21 cellular contexts compared by ENCODE assay signal in genomic region chr16:49839462-49839825, GRCh38. TPM values are rescaled to one million over a fixed set of nuclear protein-coding genes. Genes with fewer than 3 reads are reported as not detected.
DNase-seq lines count a peak whose midpoint lies in the region; TF ChIP-seq lines count a peak whose summit lies in the region.
"Had no signal": no experiment of that assay in that cellular context is flagged by ENCODE, and none has a peak within 500 bp of the region (broad histone marks: within the 10 kb centered on the region; RNA-seq: fewer than 3 reads in every experiment).

No MANE protein-coding gene starts in this region.

- H3K27me3 Mint-ChIP-seq in mesothelial cell of epicardium (ENCODE audit: low read depth), result no peaks in the 10 kb centered on the region
- H3K27me3 Mint-ChIP-seq in activated naive CD8-positive, alpha-beta T cell treated with anti-CD3 and anti-CD28 coated beads for 36 hours, result peaks cover 33% of the 10 kb centered on the region

- H3K4me3 ChIP-seq in tibial nerve, result no peak overlapping the region

- no peaks in the 10 kb centered on the region for H3K9me3 Mint-ChIP-seq in mesothelial cell of epicardium
- H3K9me3 Mint-ChIP-seq in activated naive CD8-positive, alpha-beta T cell treated with anti-CD3 and anti-CD28 coated beads for 36 hours, result no peaks in the 10 kb centered on the region
- H3K9me3 Mint-ChIP-seq: activated naive CD8-positive, alpha-beta T cell treated with anti-CD3 and anti-CD28 coated beads, Interleukin-2, amount 10 ng/mL, durations not matched to agents 7 days and 5 days had no signal

- peaks cover 0 to 68% (median 24%) of the 10 kb centered on the region in 4 donors for H3K4me1 ChIP-seq in tibial nerve

- TF ChIP-seq CTCF in mesothelial cell of epicardium (IDR thresholded peaks at IDR 0.05; ENCODE audit: unreplicated experiment) (no peak), tibial nerve (IDR thresholded peaks at IDR 0.05) (no peak)

- TF ChIP-seq EP300 in tibial nerve (IDR thresholded peaks at IDR 0.05), result no peak

- no peaks in the 10 kb centered on the region for H3K36me3 ChIP-seq in tibial nerve
- H3K36me3 ChIP-seq: ovary had no signal

- H3K9me3 ChIP-seq in tibial nerve, result no peaks in the 10 kb centered on the region
- H3K9me3 ChIP-seq: ovary had no signal

- 68 to 84% methylated on average over 4 to 9 of the region's 11 CpGs for WGBS in tibial nerve, 2 donors

- DNase-seq in DMS 273 (lab: John Stamatoyannopoulos, UW; ENCODE audit: unreplicated experiment) (peak; percentile 83), DMS 273 treated with DMSO at 0.1 percent for 48 hours (lab: John Stamatoyannopoulos, UW) (no peak), ecto neural progenitor cell (ENCODE audit: low spot score) (peak; percentile 54), mesothelial cell of epicardium (ENCODE audit: low spot score in 2 of 2, unreplicated experiment in 2 of 2) (no peak), tibial nerve (ENCODE audit: low spot score in 2 of 2) (no peak), glomerular visceral epithelial cell (ENCODE audit: extremely low spot score) (no peak), Kasumi-1 (lab: John Stamatoyannopoulos, UW) (no peak)
- DNase-seq in activated naive CD8-positive, alpha-beta T cell treated with anti-CD3 and anti-CD28 coated beads for 36 hours, result no peak
- DNase-seq: activated CD8-positive, alpha-beta T cell treated with anti-CD3 and anti-CD28 coated beads, Interleukin-2, amount 10 ng/mL, durations not matched to agents 7 days and 5 days; activated naive CD8-positive, alpha-beta T cell treated with anti-CD3 and anti-CD28 coated beads, Interleukin-2, amount 10 ng/mL, durations not matched to agents 7 days and 5 days; activated T-cell treated with anti-CD3 and anti-CD28 coated beads, Interleukin-2, amount 50 U/mL, for 48 hours; GOT3; NCI-H226; small intestine; stimulated activated CD4-positive, alpha-beta T cell treated with anti-CD3 and anti-CD28 coated beads, Interleukin-4, amount 100 ng/mL, for 4 hours; stimulated activated CD8-positive, alpha-beta memory T cell treated with anti-CD3 and anti-CD28 coated beads, Interleukin-4, amount 100 ng/mL, for 48 hours had no signal

- no peaks in the 10 kb centered on the region for H3K27me3 ChIP-seq in tibial nerve
- H3K27me3 ChIP-seq: ovary had no signal

- peak overlapping the region in 3 of 4 donors; percentile 54 to 74 (median 71) for H3K27ac ChIP-seq in tibial nerve
- H3K27ac ChIP-seq: 22Rv1, VCaP had no signal

- H3K4me3 Mint-ChIP-seq in mesothelial cell of epicardium, result peak overlapping the region; percentile 52
- H3K4me3 Mint-ChIP-seq in activated naive CD8-positive, alpha-beta T cell treated with anti-CD3 and anti-CD28 coated beads for 36 hours, result no peak overlapping the region
- H3K4me3 Mint-ChIP-seq: activated CD8-positive, alpha-beta T cell treated with anti-CD3 and anti-CD28 coated beads, Interleukin-2, amount 10 ng/mL, durations not matched to agents 7 days and 5 days; activated naive CD8-positive, alpha-beta T cell treated with anti-CD3 and anti-CD28 coated beads, Interleukin-2, amount 10 ng/mL, durations not matched to agents 7 days and 5 days; B cell had no signal

- peaks cover 28% of the 10 kb centered on the region for H3K4me1 Mint-ChIP-seq in mesothelial cell of epicardium
- no peaks in the 10 kb centered on the region for H3K4me1 Mint-ChIP-seq in activated naive CD8-positive, alpha-beta T cell treated with anti-CD3 and anti-CD28 coated beads for 36 hours
- H3K4me1 Mint-ChIP-seq: activated naive CD8-positive, alpha-beta T cell treated with anti-CD3 and anti-CD28 coated beads, Interleukin-2, amount 10 ng/mL, durations not matched to agents 7 days and 5 days had no signal

- H3K27ac Mint-ChIP-seq in mesothelial cell of epicardium, result no peak overlapping the region
- H3K27ac Mint-ChIP-seq in activated naive CD8-positive, alpha-beta T cell treated with anti-CD3 and anti-CD28 coated beads for 36 hours, result no peak overlapping the region
- H3K27ac Mint-ChIP-seq: activated CD8-positive, alpha-beta T cell treated with anti-CD3 and anti-CD28 coated beads, Interleukin-2, amount 10 ng/mL, durations not matched to agents 7 days and 5 days; activated naive CD8-positive, alpha-beta T cell treated with anti-CD3 and anti-CD28 coated beads, Interleukin-2, amount 10 ng/mL, durations not matched to agents 7 days and 5 days; B cell had no signal

- no peaks in the 10 kb centered on the region for H3K36me3 Mint-ChIP-seq in mesothelial cell of epicardium
- H3K36me3 Mint-ChIP-seq in activated naive CD8-positive, alpha-beta T cell treated with anti-CD3 and anti-CD28 coated beads for 36 hours, result no peaks in the 10 kb centered on the region
- H3K36me3 Mint-ChIP-seq: activated naive CD8-positive, alpha-beta T cell treated with anti-CD3 and anti-CD28 coated beads, Interleukin-2, amount 10 ng/mL, durations not matched to agents 7 days and 5 days had no signal

- TF ChIP-seq POLR2A in tibial nerve (IDR thresholded peaks at IDR 0.05), result no peak

RNA-seq across cellular contexts. Expression of gene ZNF423, which starts 16.5 kb away (rescaled TPM):
- total RNA-seq in mesothelial cell of epicardium (19.0 to 20.3 TPM (median 19.8 TPM) in 3 replicates), tibial nerve (10 to 100 TPM; 15.9 to 20.5 (median 18.5) TPM)
- total RNA-seq in activated naive CD8-positive, alpha-beta T cell treated with anti-CD3 and anti-CD28 coated beads for 36 hours, result not detected
- total RNA-seq: activated CD8-positive, alpha-beta T cell treated with anti-CD3 and anti-CD28 coated beads, Interleukin-2, amount 10 ng/mL, durations not matched to agents 7 days and 5 days; B cell; T-helper 1 cell treated with Interleukin-12 subunit alpha and Interleukin-12 subunit beta and Interleukin-4 antibody, amounts not matched to agents 30 ng/mL and 1 ng/mL, for 36 hours had no signal

Comparison
In these comparisons a context has a peak if more than half of its experiments do, and no peak if none do; other contexts are left out.
1. DNase-seq: peak in DMS 273 (single experiment) and ecto neural progenitor cell (single experiment); none in DMS 273 treated with DMSO at 0.1 percent for 48 hours (single experiment), mesothelial cell of epicardium (0 of 2), tibial nerve (0 of 2), activated naive CD8-positive, alpha-beta T cell treated with anti-CD3 and anti-CD28 coated beads for 36 hours (single experiment), glomerular visceral epithelial cell (single experiment) and Kasumi-1 (0 of 2).
2. RNA of gene ZNF423, which starts 16.5 kb away (total RNA-seq): 19.0 to 20.3 TPM in mesothelial cell of epicardium and 15.9 to 20.5 TPM in tibial nerve; not detected in activated naive CD8-positive, alpha-beta T cell treated with anti-CD3 and anti-CD28 coated beads for 36 hours; every median in the first group is over 10 times any median in the second.